ENCODE assay signal across 22 cellular contexts in genomic region chr2:187424156-187424555, GRCh38. TPM values are rescaled to one million over a fixed set of nuclear protein-coding genes. Genes with fewer than 3 reads are reported as not detected.
DNase-seq lines count a peak whose midpoint lies in the region; ATAC-seq and TF ChIP-seq lines count a peak whose summit lies in the region.
"Had no signal": no experiment of that assay in that cellular context is flagged by ENCODE, and none has a peak within 500 bp of the region (broad histone marks: within the 10 kb centered on the region; RNA-seq: fewer than 3 reads in every experiment).

No MANE protein-coding gene starts in this region.

- no peaks in the 10 kb centered on the region for H3K79me2 ChIP-seq in osteoblast (ENCODE audit: insufficient read depth, low read length)
- H3K79me2 ChIP-seq: hepatocyte had no signal

- H3K4me2 ChIP-seq in osteoblast (ENCODE audit: insufficient read depth, low read length), result no peak overlapping the region
- H3K4me2 ChIP-seq: hepatocyte, smooth muscle cell had no signal

- no peak overlapping the region for H3K9ac ChIP-seq in SK-N-MC (ENCODE audit: insufficient read length)

- no peaks in the 10 kb centered on the region for H4K20me1 ChIP-seq in osteoblast (ENCODE audit: insufficient read depth, low read length)

- H2AFZ ChIP-seq in osteoblast (ENCODE audit: low read length), result peak overlapping the region; percentile 48
- H2AFZ ChIP-seq: hepatocyte had no signal

- H3K27me3 ChIP-seq in osteoblast (ENCODE audit: insufficient read depth, low read length), result no peaks in the 10 kb centered on the region
- H3K27me3 ChIP-seq: hepatocyte, neutrophil had no signal

- H3K4me1 ChIP-seq in osteoblast (ENCODE audit: insufficient read depth, low read length), result no peaks in the 10 kb centered on the region

- H3K36me3 ChIP-seq in SK-N-MC (ENCODE audit: insufficient read depth, low read length) (no peaks in the 10 kb centered on the region), osteoblast (ENCODE audit: insufficient read depth, low read length) (no peaks in the 10 kb centered on the region)
- H3K36me3 ChIP-seq: neutrophil had no signal

- ATAC-seq in GM21423 (IDR thresholded peaks at IDR 0.05; ENCODE audit: unreplicated experiment), result no peak
- ATAC-seq: GM12878; stimulated activated naive B cell treated with anti-CD40 and anti-IgM and Interleukin-4, amounts not matched to agents 10 μg/mL and 1 μg/mL and 100 μg/mL, for 72 hours had no signal

- no peaks in the 10 kb centered on the region for H3K9me3 ChIP-seq in SK-N-MC (ENCODE audit: low read depth, low read length)
- H3K9me3 ChIP-seq in osteoblast (ENCODE audit: low read depth, low read length), result no peaks in the 10 kb centered on the region
- H3K9me3 ChIP-seq: neutrophil had no signal

- H3K4me3 ChIP-seq in SK-N-MC, result peak overlapping the region; percentile 39
- H3K4me3 ChIP-seq in epithelial cell of esophagus (ENCODE audit: low read length), result no peak overlapping the region
- H3K4me3 ChIP-seq in osteoblast (ENCODE audit: insufficient read depth, low read length), result no peak overlapping the region
- H3K4me3 ChIP-seq: coronary artery, GM12878, hepatocyte, smooth muscle cell had no signal

- H3K27ac ChIP-seq in SK-N-MC (peak overlapping the region; percentile 84), osteoblast (ENCODE audit: low read depth, low read length) (no peak overlapping the region)
- H3K27ac ChIP-seq: coronary artery, hepatocyte, neutrophil had no signal

- no peak for TF ChIP-seq CTCF in epithelial cell of esophagus (IDR thresholded peaks at IDR 0.05; ENCODE audit: insufficient read depth, low read depth, low read length, missing control alignments)
- TF ChIP-seq CTCF in osteoblast (IDR thresholded peaks at IDR 0.05; ENCODE audit: extremely low read depth, low read depth, low read length), result no peak

- DNase-seq in EL (peak; percentile 12), SK-N-MC (ENCODE audit: low read depth, low spot score) (no peak), epithelial cell of esophagus (ENCODE audit: low read depth) (peak; percentile 27), osteoblast (ENCODE audit: insufficient read length, low spot score, missing footprints) (no peak), OCI-M1 (lab: John Stamatoyannopoulos, UW) (no peak), NCI-H2029 treated with DMSO at 0.1 percent for 48 hours (lab: John Stamatoyannopoulos, UW) (no peak)
- DNase-seq in activated CD4-positive, alpha-beta T cell treated with anti-CD3 and anti-CD28 coated beads for 48 hours, result no peak
- DNase-seq: activated CD4-positive, alpha-beta T cell treated with anti-CD3 and anti-CD28 coated beads for 4 hours; activated naive CD8-positive, alpha-beta T cell treated with anti-CD3 and anti-CD28 coated beads for 36 hours; CD4-positive, alpha-beta memory T cell; islet precursor cell; Kasumi-1; NCI-H1092; NCI-H187 treated with DMSO at 0.1 percent for 48 hours; stimulated activated CD4-positive, alpha-beta T cell treated with anti-CD3 and anti-CD28 coated beads, Interleukin-2, amount 100 ng/mL, for 48 hours; stimulated activated naive B cell treated with anti-CD40 and anti-IgM and Interleukin-4, amounts not matched to agents 10 μg/mL and 1 μg/mL and 100 μg/mL, for 72 hours had no signal

RNA-seq across cellular contexts. Expression of gene CALCRL, which starts 23.9 kb away (rescaled TPM):
- 5.6 and 7.6 TPM in 2 replicates for total RNA-seq in osteoblast

Comparison
In these comparisons a context has a peak if more than half of its experiments do, and no peak if none do; other contexts are left out.
1. DNase-seq: peak in EL (single experiment) and epithelial cell of esophagus (single experiment); none in SK-N-MC (single experiment), osteoblast (single experiment), OCI-M1 (single experiment), activated CD4-positive, alpha-beta T cell treated with anti-CD3 and anti-CD28 coated beads for 48 hours (single experiment) and NCI-H2029 treated with DMSO at 0.1 percent for 48 hours (single experiment).